In the genomic region with DNA sequence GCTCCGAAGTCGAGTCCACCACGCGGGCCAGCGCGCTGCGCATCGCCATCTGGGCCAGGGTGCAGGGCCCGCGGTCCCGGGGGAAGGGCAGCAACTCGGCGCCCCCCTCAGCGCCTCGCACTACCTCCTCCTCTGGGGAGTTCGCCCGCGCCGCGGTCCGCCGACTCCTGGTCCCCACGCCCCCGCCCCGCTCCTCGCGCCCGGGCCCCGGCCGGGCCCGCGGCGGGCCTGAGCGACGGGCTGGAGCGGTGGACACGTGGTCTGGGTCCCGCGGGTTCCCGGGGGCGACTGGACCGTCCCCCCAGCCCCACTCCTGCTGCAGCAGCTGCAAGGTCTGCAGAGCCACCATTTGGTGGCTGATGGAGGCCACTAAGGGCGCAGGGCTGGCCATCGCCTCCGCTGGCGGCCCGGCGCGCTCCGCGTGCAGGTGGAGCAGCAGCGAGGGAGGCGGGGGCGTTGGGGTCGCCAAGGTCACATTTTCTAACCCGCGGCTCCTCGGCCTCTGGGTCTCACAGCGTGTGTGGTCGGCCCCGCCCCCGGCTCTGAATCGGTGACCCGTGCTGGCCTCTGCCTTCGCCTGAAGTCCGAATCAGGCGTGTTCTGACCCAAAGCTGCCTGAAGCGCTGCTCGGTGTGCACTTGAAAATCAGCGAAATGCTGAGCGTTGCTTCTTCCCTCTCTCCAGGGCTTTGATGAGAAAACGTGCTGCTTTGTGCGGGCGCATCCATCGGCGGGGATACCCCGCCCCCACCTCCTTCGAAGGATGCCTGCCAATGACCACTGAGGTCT, we compare ENCODE assay signal across 12 cellular contexts. TPM values are rescaled to one million over a fixed set of nuclear protein-coding genes. Genes with fewer than 3 reads are reported as not detected.
DNase-seq lines count a peak whose midpoint lies in the region; TF ChIP-seq lines count a peak whose summit lies in the region.
"Had no signal": no experiment of that assay in that cellular context is flagged by ENCODE, and none has a peak within 500 bp of the region (broad histone marks: within the 10 kb centered on the region; RNA-seq: fewer than 3 reads in every experiment).

A gene (minus strand): TSS at position 437 of the 788 bp plus-strand sequence. CDS start 46 bp downstream, at position 391.

- H3K36me3 ChIP-seq in breast epithelium = no peaks in the 10 kb centered on the region
- no peaks in the 10 kb centered on the region for H3K36me3 ChIP-seq in right atrium auricular region

- no peak for TF ChIP-seq POLR2A in breast epithelium (IDR thresholded peaks at IDR 0.05)

- H3K27ac ChIP-seq in breast epithelium (no peak within 1 kb of the TSS), right atrium auricular region (no peak within 1 kb of the TSS)

- H3K4me3 Mint-ChIP-seq in MCF 10A (ENCODE audit: unreplicated experiment) (no peak within 1 kb of the TSS), osteocyte (ENCODE audit: unreplicated experiment) (peak within 1 kb of the TSS; percentile 68)
- H3K4me3 Mint-ChIP-seq: activated naive CD4-positive, alpha-beta T cell treated with anti-CD3 and anti-CD28 coated beads, Interleukin-2, amount 10 ng/mL, durations not matched to agents 7 days and 5 days had no signal

- H3K4me3 ChIP-seq in breast epithelium = peak within 1 kb of the TSS in 2 of 3 donors; percentile 33 to 60
- H3K4me3 ChIP-seq in right atrium auricular region = peak within 1 kb of the TSS; percentile 10 to 43

- H3K27ac Mint-ChIP-seq in MCF 10A (ENCODE audit: low read depth, unreplicated experiment) (no peak within 1 kb of the TSS), osteocyte (ENCODE audit: unreplicated experiment) (peak within 1 kb of the TSS; percentile 76)
- H3K27ac Mint-ChIP-seq: activated naive CD4-positive, alpha-beta T cell treated with anti-CD3 and anti-CD28 coated beads, Interleukin-2, amount 10 ng/mL, durations not matched to agents 7 days and 5 days had no signal

- CTCF ChIA-PET in MCF 10A (lab: Yijun Ruan, JAX) = interaction anchor here (0.6 kb wide), 1 partner anchor 54 kb away, joined by 3 read pairs; no protein-coding TSS in a partner anchor

- TF ChIP-seq CTCF in breast epithelium (IDR thresholded peaks at IDR 0.05) (no peak), MCF 10A (IDR thresholded peaks at IDR 0.05; ENCODE audit: unreplicated experiment) (no peak), right atrium auricular region (IDR thresholded peaks at IDR 0.05) (no peak), osteocyte (IDR thresholded peaks at IDR 0.05) (no peak)

- POLR2A ChIA-PET in MCF 10A (lab: Yijun Ruan, JAX) = no interaction called here

- no peak for DNase-seq in breast epithelium (ENCODE audit: low spot score in 2 of 2)
- DNase-seq in MCF 10A (ENCODE audit: unreplicated experiment) = no peak
- no peak for DNase-seq in right atrium auricular region (ENCODE audit: low spot score)
- DNase-seq in osteocyte (ENCODE audit: extremely low spot score, unreplicated experiment) = no peak
- DNase-seq in SW 1271 (lab: John Stamatoyannopoulos, UW) = no peak
- DNase-seq in NCI-H2107 (lab: John Stamatoyannopoulos, UW) = no peak
- DNase-seq in activated CD4-positive, alpha-beta T cell treated with anti-CD3 and anti-CD28 coated beads, Interleukin-2, amount 50 U/mL, for 48 hours = no peak
- DNase-seq in NCI-H2196 (lab: John Stamatoyannopoulos, UW; ENCODE audit: unreplicated experiment) = no peak
- DNase-seq: activated naive CD4-positive, alpha-beta T cell treated with anti-CD3 and anti-CD28 coated beads, Interleukin-2, amount 10 ng/mL, durations not matched to agents 7 days and 5 days; NCI-H446; stimulated activated CD4-positive, alpha-beta T cell treated with anti-CD3 and anti-CD28 coated beads, Interleukin-2, amount 100 ng/mL, for 24 hours had no signal

- H3K36me3 Mint-ChIP-seq in MCF 10A (ENCODE audit: insufficient read depth, unreplicated experiment) = no peaks in the 10 kb centered on the region
- H3K36me3 Mint-ChIP-seq in osteocyte (ENCODE audit: unreplicated experiment) = no peaks in the 10 kb centered on the region
- H3K36me3 Mint-ChIP-seq: activated naive CD4-positive, alpha-beta T cell treated with anti-CD3 and anti-CD28 coated beads, Interleukin-2, amount 10 ng/mL, durations not matched to agents 7 days and 5 days had no signal

- H3K27me3 Mint-ChIP-seq in MCF 10A (ENCODE audit: insufficient read depth, unreplicated experiment) = peaks cover 13% of the 10 kb centered on the region
- peaks cover 18% of the 10 kb centered on the region for H3K27me3 Mint-ChIP-seq in osteocyte (ENCODE audit: unreplicated experiment)

- peaks cover 0 to 14% of the 10 kb centered on the region in 2 donors for H3K27me3 ChIP-seq in breast epithelium
- H3K27me3 ChIP-seq in right atrium auricular region = no peaks in the 10 kb centered on the region

- H3K4me1 ChIP-seq in breast epithelium (no peaks in the 10 kb centered on the region), right atrium auricular region (peaks cover 0 to 13% of the 10 kb centered on the region in 2 donors)

- no peaks in the 10 kb centered on the region for H3K9me3 Mint-ChIP-seq in MCF 10A (ENCODE audit: unreplicated experiment)
- H3K9me3 Mint-ChIP-seq in osteocyte (ENCODE audit: unreplicated experiment) = no peaks in the 10 kb centered on the region
- H3K9me3 Mint-ChIP-seq: activated naive CD4-positive, alpha-beta T cell treated with anti-CD3 and anti-CD28 coated beads, Interleukin-2, amount 10 ng/mL, durations not matched to agents 7 days and 5 days had no signal

- no TSS peak for BruUV-seq in MCF 10A (replicated peaks; lab: Mats Ljungman, UMichigan)

- H3K4me1 Mint-ChIP-seq in MCF 10A (ENCODE audit: insufficient read depth, unreplicated experiment) (no peaks in the 10 kb centered on the region), osteocyte (ENCODE audit: unreplicated experiment) (peaks cover 39% of the 10 kb centered on the region)

- H3K9me3 ChIP-seq in breast epithelium (no peaks in the 10 kb centered on the region), right atrium auricular region (no peaks in the 10 kb centered on the region)

- intact Hi-C loops in breast epithelium (cut with DNase I; ENCODE audit: low total_unique reads) (no loop called here), MCF 10A (cut with micrococcal nuclease) (no loop called here)

RNA-seq across cellular contexts. Expression of the gene that starts here (rescaled TPM):
- under 1 TPM; 0.15 to 0.66 (median 0.48) TPM for total RNA-seq in breast epithelium
- not detected in 2 replicates for total RNA-seq in MCF 10A (2022)
- total RNA-seq in right atrium auricular region = under 1 TPM in 1 of 2 donors, not detected in 1; 0.31 TPM
- 0.16 and 0.43 TPM in 2 replicates for total RNA-seq in osteocyte
- total RNA-seq: T-helper 1 cell treated with Interleukin-12 subunit alpha and Interleukin-12 subunit beta and Interleukin-4 antibody, amounts not matched to agents 30 ng/mL and 1 ng/mL, for 36 hours had no signal
